In genomic region chr11:106679633-106680032, GRCh38 we compare ENCODE assay signal across 24 cellular contexts.
"Had no signal": no experiment of that assay in that cellular context is flagged by ENCODE, and none has a peak within 500 bp of the region (broad histone marks: within the 10 kb centered on the region; RNA-seq: fewer than 3 reads in every experiment).

No MANE protein-coding gene starts in this region.

- H3K9me3 ChIP-seq: MG63, SK-N-SH had no signal

- H3K27ac ChIP-seq: RWPE1 had no signal

- H3K4me3 Mint-ChIP-seq: T-cell had no signal

- H3K27ac Mint-ChIP-seq: T-cell had no signal

- H3K27me3 ChIP-seq: MG63 had no signal

- DNase-seq: IMR-90; Karpas-422; KG1; MG63; NCI-H1092 treated with DMSO at 0.1 percent for 48 hours; NCI-H1436; NCI-H187; NCI-H2029; NCI-H2081 treated with DMSO at 0.1 percent for 48 hours; NCI-H2171; NCI-H226; NCI-H510A; NCI-H524 treated with DMSO at 0.1 percent for 48 hours; NCI-H69; NCI-H774; NK-92 treated with Interleukin-12 subunit alpha and Interleukin-12 subunit beta, amount 100 ng/mL, for 24 hours; PC-3; SHP77; SK-N-SH; SW 1271; T-cell had no signal

- H3K4me3 ChIP-seq: MG63 had no signal

- H3K36me3 Mint-ChIP-seq: T-cell had no signal

- ATAC-seq: HepG2, Panc1, PC-3, T-cell had no signal

- H3K4me2 ChIP-seq: SK-N-SH had no signal

- H3K4me1 Mint-ChIP-seq: T-cell had no signal

- H3K9me2 ChIP-seq: SK-N-SH had no signal

- H3K36me3 ChIP-seq: MG63 had no signal

- H3K27me3 Mint-ChIP-seq: T-cell had no signal

- H3K9ac ChIP-seq: SK-N-SH had no signal
